Comparison of ENCODE assay signal across 9 cellular contexts in genomic region chr13:94419304-94419943, GRCh38.
A peak's percentile ranks its signal among the peaks of the same experiment; 100 is the strongest.
DNase-seq lines count a peak whose midpoint lies in the region; ATAC-seq, FAIRE-seq and TF ChIP-seq lines count a peak whose summit lies in the region.
"Had no signal": no experiment of that assay in that cellular context is flagged by ENCODE, and none has a peak within 500 bp of the region (broad histone marks: within the 10 kb centered on the region; RNA-seq: fewer than 3 reads in every experiment).

No MANE protein-coding gene starts in this region.

- H3K4me1 Mint-ChIP-seq in glutamatergic neuron (ENCODE audit: low read depth, unreplicated experiment), result peaks cover 10% of the 10 kb centered on the region

- no peaks in the 10 kb centered on the region for H3K36me3 ChIP-seq in A673 (ENCODE audit: insufficient read depth, low read length, poor library complexity, severe bottlenecking)
- no peaks in the 10 kb centered on the region for H3K36me3 ChIP-seq in K562 (ENCODE audit: control insufficient read depth, insufficient read depth, low read length)
- no peaks in the 10 kb centered on the region for H3K36me3 ChIP-seq in upper lobe of left lung

- FAIRE-seq in K562 (lab: Jason Lieb, UNC), result no peak

- H3K4me1 ChIP-seq in A673 (ENCODE audit: insufficient read depth, low read length, poor library complexity, severe bottlenecking), result peaks cover 8% of the 10 kb centered on the region
- H3K4me1 ChIP-seq in K562 (replicated peaks in 1 of 2; ENCODE audit: control insufficient read depth in 2 of 2, insufficient read depth in 2 of 2, low read length in 2 of 2), result no peaks in the 10 kb centered on the region
- no peaks in the 10 kb centered on the region for H3K4me1 ChIP-seq in upper lobe of left lung

- H3K27me3 Mint-ChIP-seq in glutamatergic neuron (ENCODE audit: unreplicated experiment), result no peaks in the 10 kb centered on the region

- TF ChIP-seq POLR2A in K562 (conservative IDR thresholded peaks at IDR 0.05) (no peak), upper lobe of left lung (IDR thresholded peaks at IDR 0.05) (no peak)

- H3K9me3 Mint-ChIP-seq in glutamatergic neuron (ENCODE audit: unreplicated experiment), result peaks cover 2% of the 10 kb centered on the region

- BruUV-seq in A673 (replicated peaks; lab: Mats Ljungman, UMichigan) (no TSS peak), K562 (replicated peaks; lab: Mats Ljungman, UMichigan) (no TSS peak)

- H3K9me1 ChIP-seq in K562 (ENCODE audit: control insufficient read depth, insufficient read depth, low read length), result no peaks in the 10 kb centered on the region

- H3K79me2 ChIP-seq in K562 (ENCODE audit: control insufficient read depth, insufficient read depth, low read length), result no peaks in the 10 kb centered on the region

- ATAC-seq in GM21367 (IDR thresholded peaks at IDR 0.05; ENCODE audit: unreplicated experiment) (peak; percentile 62), K562 (no peak), upper lobe of left lung (ENCODE audit: low FRiP score in 2 of 2) (no peak)

- CTCF ChIA-PET in A673 (lab: Charles Lee) (interaction anchor here (0.5 kb wide), 1 partner anchor 1518 kb away, joined by 3 read pairs; no protein-coding TSS in a partner anchor), K562 (lab: Yijun Ruan, JAX; ENCODE audit: low intra/inter-chr PET ratio) (no interaction called here)

- POLR2A ChIA-PET in A673 (lab: Charles Lee; ENCODE audit: low non-redundant PET), result no interaction called here
- POLR2A ChIA-PET in K562 (lab: Yijun Ruan, JAX), result no interaction called here

- DNase-seq in A673 (ENCODE audit: low spot score) (peak; percentile 70), M059J (ENCODE audit: low read depth) (peak; percentile 3), K562 (ENCODE audit: extremely low read depth in 1 of 4, low spot score in 3 of 4) (peak in 1 of 4 experiments; percentile 12), upper lobe of left lung (no peak), NCI-H1694 treated with DMSO at 0.1 percent for 48 hours (lab: John Stamatoyannopoulos, UW) (no peak), SW 1271 (lab: John Stamatoyannopoulos, UW) (no peak), glutamatergic neuron (no peak)
- DNase-seq: NCI-H1105 had no signal

- H3K9me3 ChIP-seq in A673 (ENCODE audit: low read depth, low read length, poor library complexity, severe bottlenecking), result no peaks in the 10 kb centered on the region
- H3K9me3 ChIP-seq in K562 (replicated peaks; ENCODE audit: control insufficient read depth, insufficient read depth, low read depth, low read length), result no peaks in the 10 kb centered on the region
- H3K9me3 ChIP-seq in upper lobe of left lung, result peaks cover 0 to 3% (median 0%) of the 10 kb centered on the region in 4 donors

- in situ Hi-C loops in K562 (cut with MboI), result no loop called here

- TF ChIP-seq CTCF in A673 (conservative IDR thresholded peaks at IDR 0.05; ENCODE audit: low read depth, low read length), result no peak
- TF ChIP-seq CTCF in K562 (IDR thresholded peaks at IDR 0.05 in 2 of 3, conservative IDR thresholded peaks at IDR 0.05 in 1 of 3; ENCODE audit: insufficient read depth in 2 of 3, low read depth in 1 of 3, low read length in 3 of 3), result no peak
- no peak for TF ChIP-seq CTCF in upper lobe of left lung (IDR thresholded peaks at IDR 0.05)
- TF ChIP-seq CTCF in glutamatergic neuron (IDR thresholded peaks at IDR 0.05; ENCODE audit: partially characterized antibody, unreplicated experiment), result no peak

- intact Hi-C loops in A673 (cut with micrococcal nuclease; ENCODE audit: unreplicated experiment), result no loop called here
- intact Hi-C loops in K562 (cut with micrococcal nuclease), result no loop called here

- H3K27ac ChIP-seq in A673 (ENCODE audit: low read depth, low read length, poor library complexity, severe bottlenecking) (peak overlapping the region; percentile 60), K562 (ENCODE audit: extremely low read depth, low read depth, low read length) (no peak overlapping the region), upper lobe of left lung (no peak overlapping the region)

- no peak overlapping the region for H3K4me3 ChIP-seq in A673 (ENCODE audit: low read depth, low read length, poor library complexity, severe bottlenecking)
- H3K4me3 ChIP-seq in K562, result no peak overlapping the region
- H3K4me3 ChIP-seq in upper lobe of left lung, result no peak overlapping the region

- no peak overlapping the region for H3K27ac Mint-ChIP-seq in glutamatergic neuron (ENCODE audit: unreplicated experiment)

- H3K9ac ChIP-seq in K562 (ENCODE audit: insufficient read depth in 1 of 2, low read depth in 2 of 2, low read length in 2 of 2), result no peak overlapping the region

- H3K4me2 ChIP-seq in K562 (ENCODE audit: insufficient read depth, low read length), result no peak overlapping the region

- H4K20me1 ChIP-seq in K562 (replicated peaks; ENCODE audit: control insufficient read depth, insufficient read depth, low read length), result no peaks in the 10 kb centered on the region

- no peak overlapping the region for H2AFZ ChIP-seq in K562 (ENCODE audit: low read depth, low read length)

- H3K27me3 ChIP-seq in A673 (replicated peaks; ENCODE audit: insufficient read depth, low read depth, low read length, poor library complexity) (no peaks in the 10 kb centered on the region), K562 (ENCODE audit: control insufficient read depth in 2 of 2, insufficient read depth in 2 of 2, low read length in 2 of 2) (no peaks in the 10 kb centered on the region), upper lobe of left lung (no peaks in the 10 kb centered on the region)

- H3K4me3 Mint-ChIP-seq in glutamatergic neuron (ENCODE audit: unreplicated experiment), result no peak overlapping the region

- TF ChIP-seq RAD21 in K562 (CRISPR knock-in tag; conservative IDR thresholded peaks at IDR 0.05 in 1 of 2, IDR thresholded peaks at IDR 0.05 in 1 of 2), result no peak

- TF ChIP-seq EP300 in K562 (IDR thresholded peaks at IDR 0.05; ENCODE audit: low read length) (no peak), upper lobe of left lung (IDR thresholded peaks at IDR 0.05) (no peak)

- H3K36me3 Mint-ChIP-seq in glutamatergic neuron (ENCODE audit: unreplicated experiment), result no peaks in the 10 kb centered on the region

- WGBS in K562 (ENCODE audit: insufficient coverage, low coverage, missing lambda C conversion rate), result 0% methylated on average over 1 of the region's 1 CpG
- WGBS in upper lobe of left lung, 2 donors, result 35 to 46% methylated on average over 1 of the region's 1 CpG

TF ChIP-seq in K562, 482 proteins besides CTCF, POLR2A, EP300 and RAD21 (continues in another document):
- TF ChIP-seq KDM4B (IDR thresholded peaks at IDR 0.05; ENCODE audit: borderline replicate concordance in 2 of 2, low read depth in 1 of 2) (no peak), USF1 (CRISPR knock-in tag; IDR thresholded peaks at IDR 0.05) (no peak), ATF3 (IDR thresholded peaks at IDR 0.05) (peak; percentile 63), ATF3 (CRISPR knock-in tag; conservative IDR thresholded peaks at IDR 0.05) (no peak), PBX2 (CRISPR knock-in tag; IDR thresholded peaks at IDR 0.05; ENCODE audit: low read depth) (no peak), PBX2 (tag; conservative IDR thresholded peaks at IDR 0.05; ENCODE audit: low read depth) (peak; percentile 37; the same call in 1 of the 2 replicates), ATF4 (CRISPR knock-in tag; IDR thresholded peaks at IDR 0.05) (peak; percentile 59; the same call in 1 of the 2 replicates), CSDE1 (IDR thresholded peaks at IDR 0.05) (no peak), FOSL1 (tag; conservative IDR thresholded peaks at IDR 0.05) (peak; percentile 94), FOS (IDR thresholded peaks at IDR 0.05; ENCODE audit: extremely low read depth, insufficient read length) (no peak), ETV1 (tag; conservative IDR thresholded peaks at IDR 0.05; ENCODE audit: low read depth) (0 out of 2 replicates have a peak, but pooled peaks have one; percentile 20)

Comparison
In these comparisons a context has a peak if more than half of its experiments do, and no peak if none do; other contexts are left out.
1. DNase-seq: peak in A673 (single experiment) and M059J (single experiment); none in upper lobe of left lung (0 of 2), NCI-H1694 treated with DMSO at 0.1 percent for 48 hours (single experiment), SW 1271 (0 of 2) and glutamatergic neuron (single experiment).